ENCODE assay signal across 18 cellular contexts in the genomic region with DNA sequence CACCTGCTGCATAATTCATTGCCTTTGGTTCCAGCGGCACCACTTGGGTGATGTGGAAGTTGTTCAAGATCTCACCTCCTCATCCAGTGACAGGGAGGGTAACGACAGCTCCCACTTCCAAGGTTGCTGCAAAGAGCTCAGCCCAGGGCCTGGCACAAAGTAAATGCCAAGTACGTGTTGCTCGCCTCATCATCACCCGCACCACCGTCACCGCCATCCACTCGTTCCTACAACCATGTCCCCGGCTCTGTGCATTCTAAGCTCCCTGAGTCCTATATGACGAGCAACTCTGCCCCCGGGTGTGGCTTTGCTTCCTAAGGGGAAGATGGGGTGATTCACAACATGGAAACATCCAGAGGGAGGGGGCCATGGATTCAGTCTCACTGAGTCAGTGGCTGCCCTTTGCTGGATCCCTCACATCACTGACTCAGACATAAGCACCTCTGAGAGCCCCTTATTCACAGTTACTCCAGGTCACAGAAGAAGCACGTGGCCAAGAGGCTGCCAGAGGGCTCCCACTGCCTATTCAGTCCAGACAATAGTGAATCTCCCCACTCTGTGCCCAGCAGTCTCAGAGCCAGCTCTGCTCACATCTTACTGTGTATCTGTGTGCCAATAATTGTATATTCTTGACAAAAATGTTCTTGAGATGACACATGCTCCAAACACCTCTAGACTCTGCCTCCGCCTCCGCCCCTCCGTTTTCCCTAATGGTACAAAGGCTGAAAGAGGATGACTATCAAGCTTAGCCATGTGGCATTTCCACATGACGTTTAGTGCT.
DNase-seq lines count a peak whose midpoint lies in the region; ATAC-seq and TF ChIP-seq lines count a peak whose summit lies in the region.
"Had no signal": no experiment of that assay in that cellular context is flagged by ENCODE, and none has a peak within 500 bp of the region (broad histone marks: within the 10 kb centered on the region; RNA-seq: fewer than 3 reads in every experiment).

No MANE protein-coding gene starts in this region.

- H3K4me1 ChIP-seq in lower lobe of right lung = no peaks in the 10 kb centered on the region
- H3K4me1 ChIP-seq: uterus had no signal

- H3K27ac Mint-ChIP-seq in nephron progenitor cell = no peak overlapping the region
- H3K27ac Mint-ChIP-seq: T-helper 2 cell treated with Interferon-gamma antibody and Interleukin-4, amounts not matched to agents 5 μg/mL and 100 μg/mL, for 36 hours had no signal

- H3K4me3 ChIP-seq in AG10803 (ENCODE audit: low read length) = no peak overlapping the region
- no peak overlapping the region for H3K4me3 ChIP-seq in lower lobe of right lung
- H3K4me3 ChIP-seq: uterus had no signal

- H3K36me3 Mint-ChIP-seq in nephron progenitor cell (ENCODE audit: low read depth) = no peaks in the 10 kb centered on the region

- DNase-seq in AG10803 (ENCODE audit: low read depth) = peak; percentile 66
- DNase-seq in M059J (ENCODE audit: low read depth) = peak; percentile 90
- peak; percentile 5 for DNase-seq in dermis blood vessel endothelial cell
- DNase-seq in putamen (ENCODE audit: low spot score) = peak; percentile 24
- DNase-seq in nephron progenitor cell = no peak
- DNase-seq in NCI-H748 (lab: John Stamatoyannopoulos, UW; ENCODE audit: unreplicated experiment) = no peak
- DNase-seq in lower lobe of right lung = no peak
- DNase-seq: activated CD4-positive, alpha-beta T cell treated with anti-CD3 and anti-CD28 coated beads, Interleukin-2, amount 50 U/mL, for 4 hours; activated effector memory CD4-positive, alpha-beta T cell treated with anti-CD3 and anti-CD28 coated beads, Interleukin-2, amount 50 U/mL, for 16 hours; central memory CD4-positive, alpha-beta T cell; H7; NCI-H1092 treated with DMSO at 0.1 percent for 48 hours; NCI-H510A; uterus had no signal

- TF ChIP-seq CTCF in AG10803 (conservative IDR thresholded peaks at IDR 0.05; ENCODE audit: low read length) (no peak), nephron progenitor cell (IDR thresholded peaks at IDR 0.05) (no peak), lower lobe of right lung (IDR thresholded peaks at IDR 0.05) (no peak)

- ATAC-seq in lower lobe of right lung = no peak
- no peak for ATAC-seq in GM21786 (IDR thresholded peaks at IDR 0.05; ENCODE audit: unreplicated experiment)
- ATAC-seq: Panc1 had no signal

- peaks cover 29% of the 10 kb centered on the region for H3K4me1 Mint-ChIP-seq in nephron progenitor cell

- H3K9me3 Mint-ChIP-seq in nephron progenitor cell = no peaks in the 10 kb centered on the region
- H3K9me3 Mint-ChIP-seq: T-helper 2 cell treated with Interferon-gamma antibody and Interleukin-4, amounts not matched to agents 5 μg/mL and 100 μg/mL, for 36 hours had no signal

- H3K27me3 Mint-ChIP-seq in nephron progenitor cell (ENCODE audit: low read depth, poor library complexity) = peaks cover 20% of the 10 kb centered on the region

- no peak overlapping the region for H3K4me3 Mint-ChIP-seq in nephron progenitor cell
- H3K4me3 Mint-ChIP-seq: T-helper 2 cell treated with Interferon-gamma antibody and Interleukin-4, amounts not matched to agents 5 μg/mL and 100 μg/mL, for 36 hours had no signal

- H3K9me3 ChIP-seq in lower lobe of right lung = no peaks in the 10 kb centered on the region
- H3K9me3 ChIP-seq: uterus had no signal

- H3K27me3 ChIP-seq in lower lobe of right lung (ENCODE audit: low read depth) = no peaks in the 10 kb centered on the region
- H3K27me3 ChIP-seq: uterus had no signal

- H3K27ac ChIP-seq in lower lobe of right lung = no peak overlapping the region
- H3K27ac ChIP-seq: epithelial cell of prostate, uterus had no signal

- no peaks in the 10 kb centered on the region for H3K36me3 ChIP-seq in lower lobe of right lung
- H3K36me3 ChIP-seq: uterus had no signal

- intact Hi-C loops in lower lobe of right lung (cut with DNase I) = no loop called here

Comparison
In these comparisons a context has a peak if more than half of its experiments do, and no peak if none do; other contexts are left out.
1. DNase-seq: peak in AG10803 (single experiment), M059J (single experiment), dermis blood vessel endothelial cell (single experiment) and putamen (single experiment); none in nephron progenitor cell (single experiment), NCI-H748 (single experiment) and lower lobe of right lung (single experiment).